1 cellular context compared by ENCODE assay signal in the genomic region with DNA sequence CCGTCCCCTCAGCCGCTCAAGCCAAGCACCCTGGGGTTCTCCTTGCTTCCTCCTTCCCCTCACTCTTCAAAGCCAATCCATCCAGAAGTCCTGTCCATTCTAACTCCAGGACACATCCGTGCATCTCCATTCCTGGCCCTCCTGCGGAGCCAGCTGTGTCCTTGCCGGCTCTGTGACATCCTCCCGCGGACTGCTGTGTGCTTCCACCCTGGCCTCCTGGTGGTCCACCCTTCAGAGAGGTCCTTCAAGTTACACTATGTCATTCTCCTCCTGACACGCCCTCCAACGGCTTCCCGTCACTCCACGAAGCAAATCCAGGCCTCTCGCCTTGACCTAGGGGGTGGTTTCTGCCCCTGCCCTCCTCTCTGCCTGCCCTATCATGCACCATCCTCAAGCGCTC.
TF ChIP-seq lines count a peak whose summit lies in the region.

No MANE protein-coding gene starts in this region.

TF ChIP-seq in HepG2, 621 proteins besides CTCF, POLR2A, EP300 and RAD21:
- TF ChIP-seq ZNF20 (CRISPR knock-in tag; IDR thresholded peaks at IDR 0.05) (no peak), ZNF670 (CRISPR knock-in tag; IDR thresholded peaks at IDR 0.05; ENCODE audit: borderline replicate concordance) (no peak), NFATC3 (CRISPR knock-in tag; IDR thresholded peaks at IDR 0.05) (no peak), TOPORS (CRISPR knock-in tag; IDR thresholded peaks at IDR 0.05) (no peak), MTA3 (CRISPR knock-in tag; IDR thresholded peaks at IDR 0.05) (no peak), KLF6 (CRISPR knock-in tag; IDR thresholded peaks at IDR 0.05) (no peak), ZFY (CRISPR knock-in tag; IDR thresholded peaks at IDR 0.05) (no peak), PRPF4 (IDR thresholded peaks at IDR 0.05; ENCODE audit: low read depth, low read length, poor library complexity, severe bottlenecking) (no peak), SP2 (CRISPR knock-in tag; IDR thresholded peaks at IDR 0.05) (no peak), ATM (IDR thresholded peaks at IDR 0.05; ENCODE audit: borderline replicate concordance) (no peak), RCOR2 (CRISPR knock-in tag; IDR thresholded peaks at IDR 0.05) (no peak)
